Comparison of ENCODE assay signal across 15 cellular contexts in genomic region chr2:168717790-168718502, GRCh38.
DNase-seq lines count a peak whose midpoint lies in the region; ATAC-seq and TF ChIP-seq lines count a peak whose summit lies in the region.
"Had no signal": no experiment of that assay in that cellular context is flagged by ENCODE, and none has a peak within 500 bp of the region (broad histone marks: within the 10 kb centered on the region; RNA-seq: fewer than 3 reads in every experiment).

No MANE protein-coding gene starts in this region.

- no peak overlapping the region for H3K4me3 Mint-ChIP-seq in activated CD8-positive, alpha-beta memory T cell treated with anti-CD3 and anti-CD28 coated beads, Interleukin-2, amount 10 ng/mL, durations not matched to agents 7 days and 5 days
- no peak overlapping the region for H3K4me3 Mint-ChIP-seq in activated naive CD8-positive, alpha-beta T cell treated with anti-CD3 and anti-CD28 coated beads, Interleukin-2, amount 50 U/mL, for 24 hours
- peak overlapping the region; percentile 5 for H3K4me3 Mint-ChIP-seq in natural killer cell treated with Interleukin-12 subunit alpha and Interleukin-12 subunit beta and Interleukin-15 and Interleukin-18, amount 100 ng/mL, for 72 hours
- H3K4me3 Mint-ChIP-seq: dendritic cell treated with granulocyte-macrophage colony-stimulating factor and Interleukin-4, amounts not matched to agents 40 ng/mL and 50 ng/mL, for 4 days had no signal

- H3K36me3 ChIP-seq in ascending aorta (no peaks in the 10 kb centered on the region), upper lobe of right lung (no peaks in the 10 kb centered on the region)

- CTCF ChIA-PET in activated CD8-positive, alpha-beta memory T cell treated with anti-CD3 and anti-CD28 coated beads, Interleukin-2, amount 10 ng/mL, durations not matched to agents 7 days and 5 days (lab: Charles Lee) = no interaction called here

- H3K4me1 ChIP-seq in ascending aorta = no peaks in the 10 kb centered on the region
- H3K4me1 ChIP-seq in upper lobe of right lung = no peaks in the 10 kb centered on the region

- no peak for DNase-seq in activated CD8-positive, alpha-beta memory T cell treated with anti-CD3 and anti-CD28 coated beads, Interleukin-2, amount 10 ng/mL, durations not matched to agents 7 days and 5 days
- DNase-seq in activated CD8-positive, alpha-beta memory T cell treated with anti-CD3 and anti-CD28 coated beads for 24 hours = no peak
- DNase-seq in Kasumi-1 (lab: John Stamatoyannopoulos, UW) = peak; percentile 64 to 65
- no peak for DNase-seq in activated naive CD8-positive, alpha-beta T cell treated with anti-CD3 and anti-CD28 coated beads, Interleukin-2, amount 50 U/mL, for 24 hours
- no peak for DNase-seq in natural killer cell treated with Interleukin-12 subunit alpha and Interleukin-12 subunit beta and Interleukin-15 and Interleukin-18, amount 100 ng/mL, for 72 hours (ENCODE audit: low spot score)
- no peak for DNase-seq in ascending aorta (ENCODE audit: low spot score in 2 of 2)
- no peak for DNase-seq in upper lobe of right lung
- DNase-seq: activated CD8-positive, alpha-beta memory T cell treated with anti-CD3 and anti-CD28 coated beads, Interleukin-2, amount 50 U/mL, for 4 hours; hippocampal formation; NCI-H187 treated with DMSO at 0.1 percent for 48 hours; posterior cingulate gyrus; substantia nigra had no signal

- H3K9me3 Mint-ChIP-seq in activated CD8-positive, alpha-beta memory T cell treated with anti-CD3 and anti-CD28 coated beads, Interleukin-2, amount 10 ng/mL, durations not matched to agents 7 days and 5 days (ENCODE audit: low read depth) = no peaks in the 10 kb centered on the region
- H3K9me3 Mint-ChIP-seq in activated naive CD8-positive, alpha-beta T cell treated with anti-CD3 and anti-CD28 coated beads, Interleukin-2, amount 50 U/mL, for 24 hours = no peaks in the 10 kb centered on the region
- H3K9me3 Mint-ChIP-seq in natural killer cell treated with Interleukin-12 subunit alpha and Interleukin-12 subunit beta and Interleukin-15 and Interleukin-18, amount 100 ng/mL, for 72 hours = no peaks in the 10 kb centered on the region
- H3K9me3 Mint-ChIP-seq: dendritic cell treated with granulocyte-macrophage colony-stimulating factor and Interleukin-4, amounts not matched to agents 40 ng/mL and 50 ng/mL, for 4 days had no signal

- no peaks in the 10 kb centered on the region for H3K9me3 ChIP-seq in ascending aorta
- H3K9me3 ChIP-seq in upper lobe of right lung = no peaks in the 10 kb centered on the region

- no peak for TF ChIP-seq CTCF in ascending aorta (IDR thresholded peaks at IDR 0.05)
- TF ChIP-seq CTCF in upper lobe of right lung (IDR thresholded peaks at IDR 0.05) = no peak

- H3K27me3 Mint-ChIP-seq in activated CD8-positive, alpha-beta memory T cell treated with anti-CD3 and anti-CD28 coated beads, Interleukin-2, amount 10 ng/mL, durations not matched to agents 7 days and 5 days = no peaks in the 10 kb centered on the region
- H3K27me3 Mint-ChIP-seq in activated naive CD8-positive, alpha-beta T cell treated with anti-CD3 and anti-CD28 coated beads, Interleukin-2, amount 50 U/mL, for 24 hours = no peaks in the 10 kb centered on the region
- H3K27me3 Mint-ChIP-seq in natural killer cell treated with Interleukin-12 subunit alpha and Interleukin-12 subunit beta and Interleukin-15 and Interleukin-18, amount 100 ng/mL, for 72 hours = no peaks in the 10 kb centered on the region
- H3K27me3 Mint-ChIP-seq: dendritic cell treated with granulocyte-macrophage colony-stimulating factor and Interleukin-4, amounts not matched to agents 40 ng/mL and 50 ng/mL, for 4 days had no signal

- H3K27ac ChIP-seq in ascending aorta (no peak overlapping the region), upper lobe of right lung (no peak overlapping the region)
- H3K27ac ChIP-seq: HL-60 had no signal

- H3K4me3 ChIP-seq in ascending aorta (no peak overlapping the region), upper lobe of right lung (no peak overlapping the region)

- H3K4me1 Mint-ChIP-seq in activated CD8-positive, alpha-beta memory T cell treated with anti-CD3 and anti-CD28 coated beads, Interleukin-2, amount 10 ng/mL, durations not matched to agents 7 days and 5 days = peaks cover 11% of the 10 kb centered on the region
- H3K4me1 Mint-ChIP-seq in activated naive CD8-positive, alpha-beta T cell treated with anti-CD3 and anti-CD28 coated beads, Interleukin-2, amount 50 U/mL, for 24 hours = peaks cover 16% of the 10 kb centered on the region
- peaks cover 24 to 28% of the 10 kb centered on the region in 2 donors for H3K4me1 Mint-ChIP-seq in natural killer cell treated with Interleukin-12 subunit alpha and Interleukin-12 subunit beta and Interleukin-15 and Interleukin-18, amount 100 ng/mL, for 72 hours (ENCODE audit: low read depth in 2 of 2)

- no peak overlapping the region for H3K27ac Mint-ChIP-seq in activated CD8-positive, alpha-beta memory T cell treated with anti-CD3 and anti-CD28 coated beads, Interleukin-2, amount 10 ng/mL, durations not matched to agents 7 days and 5 days
- H3K27ac Mint-ChIP-seq in activated naive CD8-positive, alpha-beta T cell treated with anti-CD3 and anti-CD28 coated beads, Interleukin-2, amount 50 U/mL, for 24 hours = peak overlapping the region; percentile 10
- H3K27ac Mint-ChIP-seq in natural killer cell treated with Interleukin-12 subunit alpha and Interleukin-12 subunit beta and Interleukin-15 and Interleukin-18, amount 100 ng/mL, for 72 hours = peak overlapping the region in 1 of 2 donors; percentile 42
- H3K27ac Mint-ChIP-seq: dendritic cell treated with granulocyte-macrophage colony-stimulating factor and Interleukin-4, amounts not matched to agents 40 ng/mL and 50 ng/mL, for 4 days had no signal

- intact Hi-C loops in ascending aorta (cut with DNase I) = no loop called here
- intact Hi-C loops in upper lobe of right lung (cut with DNase I) = no loop called here

- H3K27me3 ChIP-seq in ascending aorta (no peaks in the 10 kb centered on the region), upper lobe of right lung (no peaks in the 10 kb centered on the region)

- peaks cover 2% of the 10 kb centered on the region for H3K36me3 Mint-ChIP-seq in activated CD8-positive, alpha-beta memory T cell treated with anti-CD3 and anti-CD28 coated beads, Interleukin-2, amount 10 ng/mL, durations not matched to agents 7 days and 5 days
- peaks cover 25% of the 10 kb centered on the region for H3K36me3 Mint-ChIP-seq in activated naive CD8-positive, alpha-beta T cell treated with anti-CD3 and anti-CD28 coated beads, Interleukin-2, amount 50 U/mL, for 24 hours (ENCODE audit: low read depth)
- peaks cover 7% of the 10 kb centered on the region for H3K36me3 Mint-ChIP-seq in natural killer cell treated with Interleukin-12 subunit alpha and Interleukin-12 subunit beta and Interleukin-15 and Interleukin-18, amount 100 ng/mL, for 72 hours

- ATAC-seq in activated CD8-positive, alpha-beta memory T cell treated with anti-CD3 and anti-CD28 coated beads, Interleukin-2, amount 10 ng/mL, durations not matched to agents 7 days and 5 days = peak; percentile 47
- peak; percentile 94 for ATAC-seq in activated naive CD8-positive, alpha-beta T cell treated with anti-CD3 and anti-CD28 coated beads, Interleukin-2, amount 50 U/mL, for 24 hours
- peak; percentile 73 to 86 for ATAC-seq in natural killer cell treated with Interleukin-12 subunit alpha and Interleukin-12 subunit beta and Interleukin-15 and Interleukin-18, amount 100 ng/mL, for 72 hours
- ATAC-seq in GM21737 (IDR thresholded peaks at IDR 0.05; ENCODE audit: unreplicated experiment) (no peak), upper lobe of right lung (no peak)

Comparison
In these comparisons a context has a peak if more than half of its experiments do, and no peak if none do; other contexts are left out.
1. ATAC-seq: peak in activated CD8-positive, alpha-beta memory T cell treated with anti-CD3 and anti-CD28 coated beads, Interleukin-2, amount 10 ng/mL, durations not matched to agents 7 days and 5 days (single experiment), activated naive CD8-positive, alpha-beta T cell treated with anti-CD3 and anti-CD28 coated beads, Interleukin-2, amount 50 U/mL, for 24 hours (single experiment) and natural killer cell treated with Interleukin-12 subunit alpha and Interleukin-12 subunit beta and Interleukin-15 and Interleukin-18, amount 100 ng/mL, for 72 hours (2 of 2); none in GM21737 (single experiment) and upper lobe of right lung (single experiment).
2. DNase-seq: peak in Kasumi-1 (2 of 2); none in activated CD8-positive, alpha-beta memory T cell treated with anti-CD3 and anti-CD28 coated beads, Interleukin-2, amount 10 ng/mL, durations not matched to agents 7 days and 5 days (single experiment), activated CD8-positive, alpha-beta memory T cell treated with anti-CD3 and anti-CD28 coated beads for 24 hours (single experiment), activated naive CD8-positive, alpha-beta T cell treated with anti-CD3 and anti-CD28 coated beads, Interleukin-2, amount 50 U/mL, for 24 hours (single experiment), natural killer cell treated with Interleukin-12 subunit alpha and Interleukin-12 subunit beta and Interleukin-15 and Interleukin-18, amount 100 ng/mL, for 72 hours (single experiment), ascending aorta (0 of 2) and upper lobe of right lung (single experiment).